1 cellular context compared by ENCODE assay signal in genomic region chr16:66871840-66872239, GRCh38.
TF ChIP-seq lines count a peak whose summit lies in the region.

No MANE protein-coding gene starts in this region.

TF ChIP-seq in IMR-90, 13 proteins besides CTCF, POLR2A, EP300 and RAD21:
- TF ChIP-seq CEBPB (IDR thresholded peaks at IDR 0.05; ENCODE audit: low read depth, low read length) (no peak), RFX5 (IDR thresholded peaks at IDR 0.05; ENCODE audit: low read depth, low read length) (no peak), SMC3 (IDR thresholded peaks at IDR 0.05; ENCODE audit: low read depth, low read length) (no peak), USF2 (IDR thresholded peaks at IDR 0.05; ENCODE audit: low read depth, low read length) (no peak), MAZ (IDR thresholded peaks at IDR 0.05; ENCODE audit: borderline replicate concordance, low read depth, low read length) (no peak), NFE2L2 (IDR thresholded peaks at IDR 0.05; ENCODE audit: low read depth, low read length) (no peak), FOS (IDR thresholded peaks at IDR 0.05; ENCODE audit: low read depth, low read length) (no peak), MAFK (IDR thresholded peaks at IDR 0.05; ENCODE audit: low read depth, low read length) (no peak), BHLHE40 (IDR thresholded peaks at IDR 0.05; ENCODE audit: low read depth, low read length) (no peak), CHD1 (IDR thresholded peaks at IDR 0.05; ENCODE audit: low read depth, low read length) (no peak), MXI1 (IDR thresholded peaks at IDR 0.05; ENCODE audit: borderline replicate concordance, low read depth, low read length) (no peak), RCOR1 (IDR thresholded peaks at IDR 0.05; ENCODE audit: insufficient replicate concordance, low read length) (no peak), ELK1 (IDR thresholded peaks at IDR 0.05; ENCODE audit: borderline replicate concordance, low read depth, low read length) (no peak)
